In genomic region chr1:239394107-239394506, GRCh38 we compare ENCODE assay signal across 8 cellular contexts.
"Had no signal": no experiment of that assay in that cellular context is flagged by ENCODE, and none has a peak within 500 bp of the region (broad histone marks: within the 10 kb centered on the region; RNA-seq: fewer than 3 reads in every experiment).

No MANE protein-coding gene starts in this region.

- FAIRE-seq: G401.6, GM12878, GM12891, GM12892, GM18507, GM19239 had no signal

- H3K4me3 ChIP-seq: GM12878 had no signal

- DNase-seq: GDM1, GF-D8 had no signal
